5 cellular contexts compared by ENCODE assay signal in genomic region chr17:76533640-76534359, GRCh38. TPM values are rescaled to one million over a fixed set of nuclear protein-coding genes. Genes with fewer than 3 reads are reported as not detected.
"Had no signal": no experiment of that assay in that cellular context is flagged by ENCODE, and none has a peak within 500 bp of the region (broad histone marks: within the 10 kb centered on the region; RNA-seq: fewer than 3 reads in every experiment).

No MANE protein-coding gene starts in this region.

RNA-seq across cellular contexts. Expression of gene CYGB, which starts 3.7 kb away (rescaled TPM):
- total RNA-seq: activated CD4-positive, alpha-beta memory T cell treated with anti-CD3 and anti-CD28 coated beads, Interleukin-2, amount 10 ng/mL, durations not matched to agents 7 days and 5 days; activated CD4-positive, alpha-beta T cell treated with anti-CD3 and anti-CD28 coated beads, Interleukin-2, amount 10 ng/mL, durations not matched to agents 7 days and 5 days; activated naive CD4-positive, alpha-beta T cell treated with anti-CD3 and anti-CD28 coated beads, Interleukin-2, amount 50 U/mL, for 72 hours had no signal

RNA-seq across cellular contexts. Expression of gene PRCD, which starts 6.0 kb away (rescaled TPM):
- total RNA-seq: activated CD4-positive, alpha-beta memory T cell treated with anti-CD3 and anti-CD28 coated beads, Interleukin-2, amount 10 ng/mL, durations not matched to agents 7 days and 5 days; activated CD4-positive, alpha-beta T cell treated with anti-CD3 and anti-CD28 coated beads, Interleukin-2, amount 10 ng/mL, durations not matched to agents 7 days and 5 days; activated naive CD4-positive, alpha-beta T cell treated with anti-CD3 and anti-CD28 coated beads, Interleukin-2, amount 50 U/mL, for 72 hours; T-helper 2 cell treated with Interferon-gamma antibody and Interleukin-4, amounts not matched to agents 100 ng/mL and 5 ng/mL, for 36 hours had no signal

RNA-seq across cellular contexts. Expression of gene ST6GALNAC2, which starts 51.9 kb away (rescaled TPM):
- total RNA-seq: activated CD4-positive, alpha-beta T cell treated with anti-CD3 and anti-CD28 coated beads, Interleukin-2, amount 10 ng/mL, durations not matched to agents 7 days and 5 days; activated naive CD4-positive, alpha-beta T cell treated with anti-CD3 and anti-CD28 coated beads, Interleukin-2, amount 50 U/mL, for 72 hours; T-helper 2 cell treated with Interferon-gamma antibody and Interleukin-4, amounts not matched to agents 100 ng/mL and 5 ng/mL, for 36 hours; WTC11 had no signal
